8 cellular contexts compared by ENCODE assay signal in the genomic region with DNA sequence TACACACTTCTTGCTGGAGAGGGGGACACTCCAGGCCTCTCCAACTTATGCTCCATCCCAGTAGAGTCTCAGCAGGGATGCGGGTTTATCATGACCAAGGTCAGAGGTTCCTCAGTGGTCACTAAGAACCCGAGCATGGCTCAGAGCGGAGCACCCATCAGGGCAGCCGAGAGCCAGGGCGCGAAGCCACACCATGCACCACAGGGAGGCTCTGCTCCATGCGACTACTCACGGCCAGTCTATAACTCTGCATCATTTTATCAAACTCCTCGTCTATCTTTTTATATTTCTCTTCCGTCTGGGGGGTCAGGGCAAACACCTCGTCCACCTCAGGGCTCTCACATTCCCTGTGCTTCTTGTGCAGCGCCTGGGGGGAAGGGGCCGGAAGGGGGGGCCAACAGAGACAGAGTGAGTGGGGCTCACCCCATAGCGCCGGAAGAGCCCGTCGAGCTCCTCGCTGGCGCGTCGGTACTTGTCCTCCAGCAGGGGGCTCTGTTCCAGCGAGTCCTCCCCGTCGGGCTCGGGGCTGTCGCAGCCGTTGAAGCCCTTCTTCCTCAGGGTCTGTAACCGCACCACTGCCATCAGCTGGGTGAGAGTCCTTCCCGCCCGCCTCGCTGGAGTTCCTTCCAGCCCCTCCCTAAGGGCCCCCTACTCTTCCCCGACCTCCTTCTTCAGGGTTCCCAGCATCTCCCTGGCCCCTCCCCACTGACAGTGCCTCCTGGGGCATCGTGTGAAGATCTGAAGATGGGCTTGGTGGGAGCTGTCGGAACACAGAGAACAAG. TPM values are rescaled to one million over a fixed set of nuclear protein-coding genes. Genes with fewer than 3 reads are reported as not detected.
DNase-seq lines count a peak whose midpoint lies in the region; ATAC-seq and TF ChIP-seq lines count a peak whose summit lies in the region.

No MANE protein-coding gene starts in this region.

- H2BK15ac ChIP-seq in IMR-90 (ENCODE audit: low read depth, low read length) (no peak overlapping the region), mesenchymal stem cell (ENCODE audit: low read depth, poor library complexity, severe bottlenecking) (no peak overlapping the region)

- no peak overlapping the region for H3K4me2 ChIP-seq in IMR-90 (ENCODE audit: low read depth, low read length)
- H3K4me2 ChIP-seq in mesenchymal stem cell (ENCODE audit: low read length, poor library complexity, severe bottlenecking), result no peak overlapping the region

- H2AK5ac ChIP-seq in IMR-90 (ENCODE audit: low read depth, low read length), result peak overlapping the region; percentile 44; the same call in 1 of the 2 replicates
- no peak overlapping the region for H2AK5ac ChIP-seq in mesenchymal stem cell (ENCODE audit: low read length, severe bottlenecking)

- H2BK20ac ChIP-seq in IMR-90 (ENCODE audit: low read depth, low read length), result no peak overlapping the region

- dilution Hi-C loops in IMR-90 (cut with HindIII; ENCODE audit: low sequenced_read_pairs, unreplicated experiment), result no loop called here

- H3K4me1 ChIP-seq in IMR-90 (ENCODE audit: control insufficient read depth, insufficient read depth, low read length), result peaks cover 33% of the 10 kb centered on the region
- H3K4me1 ChIP-seq in mesenchymal stem cell (ENCODE audit: control insufficient read depth, insufficient read depth, low read depth, low read length), result peaks cover 11% of the 10 kb centered on the region

- H3K9me1 ChIP-seq in IMR-90 (ENCODE audit: insufficient read depth, low read length), result peaks cover 47% of the 10 kb centered on the region

- in situ Hi-C loops in IMR-90 (cut with MboI; ENCODE audit: low sequenced_read_pairs), result no loop called here

- TF ChIP-seq CTCF in GM10266 (IDR thresholded peaks at IDR 0.05; ENCODE audit: control insufficient read depth, insufficient read depth, low read depth, missing control alignments), result peak; percentile 88
- TF ChIP-seq CTCF in IMR-90 (conservative IDR thresholded peaks at IDR 0.05; ENCODE audit: low read depth, low read length), result peak; percentile 63

- 0 out of 2 replicates have a peak overlapping the region, but pooled peaks have one; percentile 31 for H3K23ac ChIP-seq in IMR-90 (ENCODE audit: low read depth, low read length)
- H3K23ac ChIP-seq in mesenchymal stem cell (ENCODE audit: low read length in 2 of 2), result no peak overlapping the region

- H2AFZ ChIP-seq in IMR-90 (replicated peaks; ENCODE audit: low read length, poor library complexity), result no peak overlapping the region
- no peak overlapping the region for H2AFZ ChIP-seq in mesenchymal stem cell (ENCODE audit: low read depth, low read length)

- peaks cover 72% of the 10 kb centered on the region for H3K36me3 ChIP-seq in IMR-90 (ENCODE audit: control insufficient read depth, insufficient read depth, low read length)
- peaks cover 77 to 78% of the 10 kb centered on the region in 2 experiments for H3K36me3 ChIP-seq in mesenchymal stem cell (ENCODE audit: control insufficient read depth in 1 of 2, insufficient read depth in 2 of 2, low read depth in 1 of 2, low read length in 2 of 2)

- no peak overlapping the region; the same call in 1 of the 2 replicates for H2BK120ac ChIP-seq in IMR-90 (ENCODE audit: low read depth, low read length)
- H2BK120ac ChIP-seq in mesenchymal stem cell (ENCODE audit: low read depth, low read length), result no peak overlapping the region

- peak; percentile 65; the same call in 1 of the 2 replicates for ATAC-seq in IMR-90 (ENCODE audit: low read depth)

- peak overlapping the region; percentile 47 for H2AK9ac ChIP-seq in IMR-90 (replicated peaks; ENCODE audit: low read depth, low read length, poor library complexity)

- H3K9me3 ChIP-seq in IMR-90 (ENCODE audit: control insufficient read depth, insufficient read depth, low read length), result no peaks in the 10 kb centered on the region
- H3K9me3 ChIP-seq in mesenchymal stem cell (ENCODE audit: control insufficient read depth, low read length), result no peaks in the 10 kb centered on the region

- no peak for TF ChIP-seq POLR2A in IMR-90 (IDR thresholded peaks at IDR 0.05; ENCODE audit: low read depth, low read length)

- no peak overlapping the region for H3K56ac ChIP-seq in IMR-90 (ENCODE audit: extremely low read depth, insufficient read depth, low read length)

- POLR2A ChIA-PET in IMR-90 (lab: Charles Lee; ENCODE audit: unreplicated experiment), result interaction anchor here (0.5 kb wide), 1 partner anchor 20 kb away, joined by 8 read pairs; a partner anchor contains a TSS

- H4K5ac ChIP-seq in IMR-90 (ENCODE audit: low read depth, low read length), result no peak overlapping the region

- no peak overlapping the region for H3K9ac ChIP-seq in IMR-90 (ENCODE audit: low read depth, low read length)
- H3K9ac ChIP-seq in mesenchymal stem cell (ENCODE audit: low read length), result no peak overlapping the region

- no peaks in the 10 kb centered on the region for H3K27me3 ChIP-seq in IMR-90 (ENCODE audit: control insufficient read depth, insufficient read depth, low read length)
- H3K27me3 ChIP-seq in mesenchymal stem cell (ENCODE audit: control insufficient read depth in 1 of 2, insufficient read depth in 1 of 2, low read length in 2 of 2), result no peaks in the 10 kb centered on the region

- intact Hi-C loops in IMR-90 (cut with micrococcal nuclease), result loop anchor here (1.0 to 5.0 kb wide), 2 partner anchors 91 to 112 kb away; a partner anchor contains a TSS

- H3K14ac ChIP-seq in IMR-90 (replicated peaks; ENCODE audit: low read depth, low read length) (no peak overlapping the region), mesenchymal stem cell (ENCODE audit: low read length in 2 of 2) (no peak overlapping the region)

- no peak overlapping the region for H3K27ac ChIP-seq in IMR-90 (ENCODE audit: insufficient read depth, low read length)
- peak overlapping the region; percentile 71 for H3K27ac ChIP-seq in cingulate gyrus (ENCODE audit: low read depth, low read length)
- H3K27ac ChIP-seq in mesenchymal stem cell (ENCODE audit: low read length, poor library complexity, severe bottlenecking), result no peak overlapping the region

- peak; percentile 81 for DNase-seq in GM10266 (ENCODE audit: extremely low spot score)
- peak; percentile 50 for DNase-seq in IMR-90
- peak; percentile 85 for DNase-seq in activated CD4-positive, alpha-beta T cell treated with anti-CD3 and anti-CD28 coated beads for 48 hours
- DNase-seq in mesenchymal stem cell, result peak; percentile 63
- DNase-seq in stimulated activated CD8-positive, alpha-beta memory T cell treated with anti-CD3 and anti-CD28 coated beads, Interleukin-4, amount 100 ng/mL, for 48 hours, result peak; percentile 86
- no peak for DNase-seq in OCI-M2 (lab: John Stamatoyannopoulos, UW; ENCODE audit: unreplicated experiment)
- no peak for DNase-seq in SKM-1 (lab: John Stamatoyannopoulos, UW; ENCODE audit: unreplicated experiment)

- H3K4me3 ChIP-seq in IMR-90 (ENCODE audit: insufficient read depth, low read depth, low read length) (no peak overlapping the region), mesenchymal stem cell (ENCODE audit: insufficient read depth in 1 of 2, low read depth in 1 of 2, low read length in 2 of 2) (no peak overlapping the region)

- no peak overlapping the region for H2BK12ac ChIP-seq in mesenchymal stem cell (ENCODE audit: low read length in 2 of 2)

- H4K8ac ChIP-seq in IMR-90 (ENCODE audit: low read depth in 2 of 2, low read length in 2 of 2) (no peak overlapping the region), mesenchymal stem cell (ENCODE audit: low read length) (peak overlapping the region; percentile 76)

- no peak overlapping the region for H4K91ac ChIP-seq in IMR-90 (ENCODE audit: insufficient read depth, low read depth, low read length)
- H4K91ac ChIP-seq in mesenchymal stem cell (ENCODE audit: low read length), result no peak overlapping the region

- H3K18ac ChIP-seq in IMR-90 (ENCODE audit: low read depth, low read length), result no peak overlapping the region
- no peak overlapping the region for H3K18ac ChIP-seq in mesenchymal stem cell (ENCODE audit: low read depth in 1 of 2, low read length in 2 of 2)

- WGBS in IMR-90 (ENCODE audit: extremely low coverage in 2 of 2, insufficient read length in 1 of 2), 2 experiments, result 41% methylated on average over 20 of the region's 34 CpGs; no CpG with 5 or more reads in 1 of the 2 experiments
- 50% methylated on average over 33 of the region's 34 CpGs for WGBS in mesenchymal stem cell

- CTCF ChIA-PET in IMR-90 (lab: Yijun Ruan, JAX), result interaction anchor here (0.5 to 1.1 kb wide), 8 partner anchors 9 to 91 kb away, joined by 3 to 6 read pairs (median 3); no protein-coding TSS in a partner anchor

- peaks cover 92% of the 10 kb centered on the region for H4K20me1 ChIP-seq in IMR-90 (ENCODE audit: insufficient read depth, low read length)

- no TSS peak for BruUV-seq in IMR-90 (replicated peaks; lab: Mats Ljungman, UMichigan)

- H3K79me1 ChIP-seq in IMR-90 (ENCODE audit: low read depth in 1 of 2, low read length in 2 of 2) (peaks cover 30 to 96% of the 10 kb centered on the region in 2 experiments), mesenchymal stem cell (replicated peaks; ENCODE audit: low read length, poor library complexity, severe bottlenecking) (peaks cover 57% of the 10 kb centered on the region)

- TF ChIP-seq RAD21 in IMR-90 (IDR thresholded peaks at IDR 0.05; ENCODE audit: low read length), result peak; percentile 63

- no peak overlapping the region for H2BK5ac ChIP-seq in IMR-90 (ENCODE audit: low read depth, low read length, poor library complexity, severe bottlenecking)
- no peak overlapping the region for H2BK5ac ChIP-seq in mesenchymal stem cell (ENCODE audit: low read depth, low read length, poor library complexity, severe bottlenecking)

- no peak overlapping the region for H3K4ac ChIP-seq in IMR-90 (ENCODE audit: low read depth, low read length)
- no peak overlapping the region for H3K4ac ChIP-seq in mesenchymal stem cell (ENCODE audit: low read depth in 1 of 2, low read length in 2 of 2)

TF ChIP-seq in IMR-90, 13 proteins besides CTCF, POLR2A, EP300 and RAD21:
- TF ChIP-seq MAZ (IDR thresholded peaks at IDR 0.05; ENCODE audit: borderline replicate concordance, low read depth, low read length), result peak; percentile 37; the same call in 1 of the 2 replicates
- no peak for TF ChIP-seq MAFK (IDR thresholded peaks at IDR 0.05; ENCODE audit: low read depth, low read length)
- TF ChIP-seq SMC3 (IDR thresholded peaks at IDR 0.05; ENCODE audit: low read depth, low read length), result peak; percentile 59

RNA-seq across cellular contexts. Expression of a gene that starts 20.0 kb away (rescaled TPM):
- total RNA-seq in IMR-90 (2012; rRNA removed), result 2.9 and 3.6 TPM in 2 replicates
- 20.0 and 25.0 TPM in 2 replicates for polyA plus RNA-seq in IMR-90 (2012; rRNA removed)
- 10.9 and 27.6 TPM in 2 replicates for polyA plus RNA-seq in IMR-90 (2012; cell fraction: cytosol; rRNA removed)
- 80.1 and 88.5 TPM in 2 replicates for polyA plus RNA-seq in IMR-90 (2012; cell fraction: nucleus; rRNA removed; ENCODE audit: low replicate concordance)
- 38.6 TPM for polyA plus RNA-seq in mesenchymal stem cell (2013, experiment 1 of 2)
- polyA plus RNA-seq in mesenchymal stem cell (2013, experiment 2 of 2), result 34.2 TPM

Comparison
In these comparisons a context has a peak if more than half of its experiments do, and no peak if none do; other contexts are left out.
1. DNase-seq: peak in GM10266 (single experiment), IMR-90 (single experiment), activated CD4-positive, alpha-beta T cell treated with anti-CD3 and anti-CD28 coated beads for 48 hours (single experiment), mesenchymal stem cell (single experiment) and stimulated activated CD8-positive, alpha-beta memory T cell treated with anti-CD3 and anti-CD28 coated beads, Interleukin-4, amount 100 ng/mL, for 48 hours (single experiment); none in OCI-M2 (single experiment) and SKM-1 (single experiment).